19 cellular contexts compared by ENCODE assay signal in the genomic region with DNA sequence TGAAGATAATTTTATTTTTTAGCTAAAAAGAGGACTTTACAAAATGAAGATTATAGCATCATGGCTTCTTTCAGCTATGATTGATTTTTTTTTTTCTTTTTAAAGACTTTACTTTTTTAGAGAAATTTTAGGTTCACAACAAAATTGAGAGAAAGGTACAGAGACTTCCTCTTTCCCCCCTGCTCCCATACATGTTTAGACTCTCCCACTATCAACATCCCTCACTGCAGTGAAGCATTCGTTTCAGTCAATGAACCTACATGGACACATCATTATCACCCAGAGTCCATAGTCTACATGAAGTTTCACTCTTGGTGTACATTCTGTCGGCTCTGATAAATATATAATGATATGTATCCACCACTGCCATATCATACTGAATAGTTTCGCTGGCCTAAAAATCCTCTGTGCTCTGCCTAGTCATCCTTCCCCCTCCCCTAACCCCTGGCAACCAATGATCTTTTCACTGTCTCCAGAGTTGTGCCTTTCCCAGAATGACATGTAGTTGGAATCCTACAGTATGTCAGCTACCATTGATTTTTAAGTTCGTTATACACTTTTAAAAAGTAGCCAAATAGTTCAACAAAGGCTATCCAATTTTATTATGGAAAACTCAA.
"Had no signal": no experiment of that assay in that cellular context is flagged by ENCODE, and none has a peak within 500 bp of the region (broad histone marks: within the 10 kb centered on the region; RNA-seq: fewer than 3 reads in every experiment).

No MANE protein-coding gene starts in this region.

- DNase-seq: Karpas-422, KG1, MG63, NCI-H1092, NCI-H1436, NCI-H187, NCI-H2029, NCI-H2081 treated with DMSO at 0.1 percent for 48 hours, NCI-H2171, NCI-H226, NCI-H446, NCI-H510A, NCI-H524 treated with DMSO at 0.1 percent for 48 hours, NCI-H69, PC-9, Peyer's patch, Right ventricle myocardium superior, SIG-M5 had no signal

- FAIRE-seq: HTR-8/SVneo had no signal
